In the genomic region with DNA sequence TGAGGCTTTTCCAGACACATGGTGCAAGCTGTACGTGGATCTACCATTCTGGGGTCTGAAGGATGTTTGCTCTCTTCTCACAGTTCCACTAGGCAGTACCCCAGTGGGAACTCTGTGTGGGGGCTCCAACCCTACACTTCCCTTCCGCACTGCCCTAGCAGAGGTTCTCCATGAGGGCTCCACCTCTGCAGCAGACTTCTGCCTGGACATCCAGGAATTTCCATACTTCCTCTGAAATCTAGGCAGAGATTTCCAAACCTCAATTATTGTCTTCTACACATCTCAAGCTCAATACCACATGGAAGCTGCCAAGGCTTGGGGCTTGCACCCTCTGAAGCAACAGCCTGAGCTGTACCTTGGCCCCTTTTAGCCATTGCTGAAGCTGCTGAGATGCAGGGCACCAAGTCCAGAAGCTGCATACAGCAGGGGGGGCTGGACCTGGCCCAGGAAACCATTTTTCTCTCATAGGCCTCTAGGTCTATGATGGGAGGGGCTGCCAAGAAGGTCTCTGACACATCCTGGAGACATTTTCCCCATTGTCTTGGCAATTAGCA, we compare ENCODE assay signal across 1 cellular context.
TF ChIP-seq lines count a peak whose summit lies in the region.

No MANE protein-coding gene starts in this region.

TF ChIP-seq in HEK293, 187 proteins besides CTCF, POLR2A, EP300 and RAD21 (continued from another document):
- TF ChIP-seq, protein P1, sequence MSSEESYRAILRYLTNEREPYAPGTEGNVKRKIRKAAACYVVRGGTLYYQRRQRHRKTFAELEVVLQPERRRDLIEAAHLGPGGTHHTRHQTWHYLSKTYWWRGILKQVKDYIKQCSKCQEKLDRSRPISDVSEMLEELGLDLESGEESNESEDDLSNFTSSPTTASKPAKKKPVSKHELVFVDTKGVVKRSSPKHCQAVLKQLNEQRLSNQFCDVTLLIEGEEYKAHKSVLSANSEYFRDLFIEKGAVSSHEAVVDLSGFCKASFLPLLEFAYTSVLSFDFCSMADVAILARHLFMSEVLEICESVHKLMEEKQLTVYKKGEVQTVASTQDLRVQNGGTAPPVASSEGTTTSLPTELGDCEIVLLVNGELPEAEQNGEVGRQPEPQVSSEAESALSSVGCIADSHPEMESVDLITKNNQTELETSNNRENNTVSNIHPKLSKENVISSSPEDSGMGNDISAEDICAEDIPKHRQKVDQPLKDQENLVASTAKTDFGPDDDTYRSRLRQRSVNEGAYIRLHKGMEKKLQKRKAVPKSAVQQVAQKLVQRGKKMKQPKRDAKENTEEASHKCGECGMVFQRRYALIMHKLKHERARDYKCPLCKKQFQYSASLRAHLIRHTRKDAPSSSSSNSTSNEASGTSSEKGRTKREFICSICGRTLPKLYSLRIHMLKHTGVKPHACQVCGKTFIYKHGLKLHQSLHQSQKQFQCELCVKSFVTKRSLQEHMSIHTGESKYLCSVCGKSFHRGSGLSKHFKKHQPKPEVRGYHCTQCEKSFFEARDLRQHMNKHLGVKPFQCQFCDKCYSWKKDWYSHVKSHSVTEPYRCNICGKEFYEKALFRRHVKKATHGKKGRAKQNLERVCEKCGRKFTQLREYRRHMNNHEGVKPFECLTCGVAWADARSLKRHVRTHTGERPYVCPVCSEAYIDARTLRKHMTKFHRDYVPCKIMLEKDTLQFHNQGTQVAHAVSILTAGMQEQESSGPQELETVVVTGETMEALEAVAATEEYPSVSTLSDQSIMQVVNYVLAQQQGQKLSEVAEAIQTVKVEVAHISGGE (tag by site-specific recombination; conservative IDR thresholded peaks at IDR 0.05; ENCODE audit: low read depth) = no peak
- TF ChIP-seq ZBTB48 (tag by site-specific recombination; IDR thresholded peaks at IDR 0.05) (no peak), ZNF510 (tag by site-specific recombination; IDR thresholded peaks at IDR 0.05; ENCODE audit: insufficient replicate concordance) (peak; percentile 51), ZNF121 (tag by site-specific recombination; IDR thresholded peaks at IDR 0.05) (no peak), SETDB1 (IDR thresholded peaks at IDR 0.05; ENCODE audit: insufficient read length, low read length) (peak; percentile 99), ZNF239 (tag by site-specific recombination; IDR thresholded peaks at IDR 0.05) (no peak), ZNF626 (tag by site-specific recombination; IDR thresholded peaks at IDR 0.05) (peak; percentile 97), MYNN (tag by site-specific recombination; IDR thresholded peaks at IDR 0.05; ENCODE audit: borderline replicate concordance) (no peak), ZNF391 (tag by site-specific recombination; IDR thresholded peaks at IDR 0.05; ENCODE audit: borderline replicate concordance, low read depth) (no peak), ZNF366 (tag by site-specific recombination; conservative IDR thresholded peaks at IDR 0.05) (no peak), ZNF19 (tag by site-specific recombination; IDR thresholded peaks at IDR 0.05; ENCODE audit: low read depth) (no peak), ZNF549 (tag by site-specific recombination; IDR thresholded peaks at IDR 0.05) (0 out of 2 replicates have a peak, but pooled peaks have one; percentile 19), SCRT2 (tag by site-specific recombination; IDR thresholded peaks at IDR 0.05) (no peak), HOXD13 (CRISPR knock-in tag; IDR thresholded peaks at IDR 0.05; ENCODE audit: borderline replicate concordance) (no peak), ZNF211 (tag by site-specific recombination; IDR thresholded peaks at IDR 0.05; ENCODE audit: low read depth) (peak; percentile 53; the same call in 1 of the 2 replicates), KLF1 (tag by site-specific recombination; IDR thresholded peaks at IDR 0.05) (no peak), ZNF791 (tag by site-specific recombination; IDR thresholded peaks at IDR 0.05) (no peak), ZNF175 (tag by site-specific recombination; IDR thresholded peaks at IDR 0.05) (no peak), ZNF2 (tag by site-specific recombination; IDR thresholded peaks at IDR 0.05) (no peak), ZNF560 (tag by site-specific recombination; IDR thresholded peaks at IDR 0.05; ENCODE audit: borderline replicate concordance) (no peak), ZNF776 (tag by site-specific recombination; IDR thresholded peaks at IDR 0.05; ENCODE audit: borderline replicate concordance) (no peak), ZNF529 (tag by site-specific recombination; IDR thresholded peaks at IDR 0.05; ENCODE audit: insufficient replicate concordance) (peak; percentile 49), ZNF174 (tag by site-specific recombination; IDR thresholded peaks at IDR 0.05) (no peak), ZNF23 (tag by site-specific recombination; IDR thresholded peaks at IDR 0.05; ENCODE audit: borderline replicate concordance) (no peak), ZNF184 (tag by site-specific recombination; IDR thresholded peaks at IDR 0.05) (0 out of 2 replicates have a peak, but pooled peaks have one; percentile 40), ZBTB20 (tag by site-specific recombination; IDR thresholded peaks at IDR 0.05) (no peak), ZBTB1 (tag by site-specific recombination; IDR thresholded peaks at IDR 0.05) (no peak), ZBTB21 (tag by site-specific recombination; IDR thresholded peaks at IDR 0.05) (no peak), ZNF112 (tag by site-specific recombination; IDR thresholded peaks at IDR 0.05) (no peak), ZNF785 (tag by site-specific recombination; IDR thresholded peaks at IDR 0.05) (no peak), ZNF501 (tag by site-specific recombination; IDR thresholded peaks at IDR 0.05) (peak; percentile 54; the same call in 1 of the 2 replicates), ZNF585B (tag by site-specific recombination; IDR thresholded peaks at IDR 0.05) (no peak)
- TF ChIP-seq, protein P2, sequence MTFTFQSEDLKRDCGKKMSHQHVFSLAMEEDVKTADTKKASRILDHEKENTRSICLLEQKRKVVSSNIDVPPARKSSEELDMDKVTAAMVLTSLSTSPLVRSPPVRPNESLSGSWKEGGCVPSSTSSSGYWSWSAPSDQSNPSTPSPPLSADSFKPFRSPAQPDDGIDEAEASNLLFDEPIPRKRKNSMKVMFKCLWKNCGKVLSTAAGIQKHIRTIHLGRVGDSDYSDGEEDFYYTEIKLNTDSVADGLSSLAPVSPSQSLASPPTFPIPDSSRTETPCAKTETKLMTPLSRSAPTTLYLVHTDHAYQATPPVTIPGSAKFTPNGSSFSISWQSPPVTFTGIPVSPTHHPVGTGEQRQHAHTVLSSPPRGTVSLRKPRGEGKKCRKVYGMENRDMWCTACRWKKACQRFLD (tag by site-specific recombination; IDR thresholded peaks at IDR 0.05) = no peak
- TF ChIP-seq, protein P3, sequence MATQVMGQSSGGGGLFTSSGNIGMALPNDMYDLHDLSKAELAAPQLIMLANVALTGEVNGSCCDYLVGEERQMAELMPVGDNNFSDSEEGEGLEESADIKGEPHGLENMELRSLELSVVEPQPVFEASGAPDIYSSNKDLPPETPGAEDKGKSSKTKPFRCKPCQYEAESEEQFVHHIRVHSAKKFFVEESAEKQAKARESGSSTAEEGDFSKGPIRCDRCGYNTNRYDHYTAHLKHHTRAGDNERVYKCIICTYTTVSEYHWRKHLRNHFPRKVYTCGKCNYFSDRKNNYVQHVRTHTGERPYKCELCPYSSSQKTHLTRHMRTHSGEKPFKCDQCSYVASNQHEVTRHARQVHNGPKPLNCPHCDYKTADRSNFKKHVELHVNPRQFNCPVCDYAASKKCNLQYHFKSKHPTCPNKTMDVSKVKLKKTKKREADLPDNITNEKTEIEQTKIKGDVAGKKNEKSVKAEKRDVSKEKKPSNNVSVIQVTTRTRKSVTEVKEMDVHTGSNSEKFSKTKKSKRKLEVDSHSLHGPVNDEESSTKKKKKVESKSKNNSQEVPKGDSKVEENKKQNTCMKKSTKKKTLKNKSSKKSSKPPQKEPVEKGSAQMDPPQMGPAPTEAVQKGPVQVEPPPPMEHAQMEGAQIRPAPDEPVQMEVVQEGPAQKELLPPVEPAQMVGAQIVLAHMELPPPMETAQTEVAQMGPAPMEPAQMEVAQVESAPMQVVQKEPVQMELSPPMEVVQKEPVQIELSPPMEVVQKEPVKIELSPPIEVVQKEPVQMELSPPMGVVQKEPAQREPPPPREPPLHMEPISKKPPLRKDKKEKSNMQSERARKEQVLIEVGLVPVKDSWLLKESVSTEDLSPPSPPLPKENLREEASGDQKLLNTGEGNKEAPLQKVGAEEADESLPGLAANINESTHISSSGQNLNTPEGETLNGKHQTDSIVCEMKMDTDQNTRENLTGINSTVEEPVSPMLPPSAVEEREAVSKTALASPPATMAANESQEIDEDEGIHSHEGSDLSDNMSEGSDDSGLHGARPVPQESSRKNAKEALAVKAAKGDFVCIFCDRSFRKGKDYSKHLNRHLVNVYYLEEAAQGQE (tag by site-specific recombination; IDR thresholded peaks at IDR 0.05) = no peak
- TF ChIP-seq, protein P4, sequence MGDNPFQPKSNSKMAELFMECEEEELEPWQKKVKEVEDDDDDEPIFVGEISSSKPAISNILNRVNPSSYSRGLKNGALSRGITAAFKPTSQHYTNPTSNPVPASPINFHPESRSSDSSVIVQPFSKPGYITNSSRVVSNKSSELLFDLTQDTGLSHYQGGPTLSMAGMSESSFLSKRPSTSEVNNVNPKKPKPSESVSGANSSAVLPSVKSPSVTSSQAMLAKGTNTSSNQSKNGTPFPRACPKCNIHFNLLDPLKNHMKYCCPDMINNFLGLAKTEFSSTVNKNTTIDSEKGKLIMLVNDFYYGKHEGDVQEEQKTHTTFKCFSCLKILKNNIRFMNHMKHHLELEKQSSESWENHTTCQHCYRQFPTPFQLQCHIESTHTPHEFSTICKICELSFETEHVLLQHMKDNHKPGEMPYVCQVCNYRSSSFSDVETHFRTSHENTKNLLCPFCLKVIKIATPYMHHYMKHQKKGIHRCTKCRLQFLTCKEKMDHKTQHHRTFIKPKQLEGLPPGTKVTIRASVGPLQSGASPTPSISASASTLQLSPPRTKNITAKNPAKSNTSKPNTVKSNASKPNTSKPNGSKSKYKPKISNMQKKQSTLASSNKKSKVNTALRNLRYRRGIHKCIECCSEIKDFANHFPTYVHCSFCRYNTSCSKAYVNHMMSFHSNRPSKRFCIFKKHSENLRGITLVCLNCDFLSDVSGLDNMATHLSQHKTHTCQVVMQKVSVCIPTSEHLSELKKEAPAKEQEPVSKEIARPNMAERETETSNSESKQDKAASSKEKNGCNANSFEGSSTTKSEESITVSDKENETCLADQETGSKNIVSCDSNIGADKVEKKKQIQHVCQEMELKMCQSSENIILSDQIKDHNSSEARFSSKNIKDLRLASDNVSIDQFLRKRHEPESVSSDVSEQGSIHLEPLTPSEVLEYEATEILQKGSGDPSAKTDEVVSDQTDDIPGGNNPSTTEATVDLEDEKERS (tag by site-specific recombination; IDR thresholded peaks at IDR 0.05) = peak; percentile 95
- TF ChIP-seq, protein P5, sequence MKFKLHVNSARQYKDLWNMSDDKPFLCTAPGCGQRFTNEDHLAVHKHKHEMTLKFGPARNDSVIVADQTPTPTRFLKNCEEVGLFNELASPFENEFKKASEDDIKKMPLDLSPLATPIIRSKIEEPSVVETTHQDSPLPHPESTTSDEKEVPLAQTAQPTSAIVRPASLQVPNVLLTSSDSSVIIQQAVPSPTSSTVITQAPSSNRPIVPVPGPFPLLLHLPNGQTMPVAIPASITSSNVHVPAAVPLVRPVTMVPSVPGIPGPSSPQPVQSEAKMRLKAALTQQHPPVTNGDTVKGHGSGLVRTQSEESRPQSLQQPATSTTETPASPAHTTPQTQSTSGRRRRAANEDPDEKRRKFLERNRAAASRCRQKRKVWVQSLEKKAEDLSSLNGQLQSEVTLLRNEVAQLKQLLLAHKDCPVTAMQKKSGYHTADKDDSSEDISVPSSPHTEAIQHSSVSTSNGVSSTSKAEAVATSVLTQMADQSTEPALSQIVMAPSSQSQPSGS (tag by site-specific recombination; IDR thresholded peaks at IDR 0.05; ENCODE audit: low read depth) = no peak
- TF ChIP-seq, protein P6, sequence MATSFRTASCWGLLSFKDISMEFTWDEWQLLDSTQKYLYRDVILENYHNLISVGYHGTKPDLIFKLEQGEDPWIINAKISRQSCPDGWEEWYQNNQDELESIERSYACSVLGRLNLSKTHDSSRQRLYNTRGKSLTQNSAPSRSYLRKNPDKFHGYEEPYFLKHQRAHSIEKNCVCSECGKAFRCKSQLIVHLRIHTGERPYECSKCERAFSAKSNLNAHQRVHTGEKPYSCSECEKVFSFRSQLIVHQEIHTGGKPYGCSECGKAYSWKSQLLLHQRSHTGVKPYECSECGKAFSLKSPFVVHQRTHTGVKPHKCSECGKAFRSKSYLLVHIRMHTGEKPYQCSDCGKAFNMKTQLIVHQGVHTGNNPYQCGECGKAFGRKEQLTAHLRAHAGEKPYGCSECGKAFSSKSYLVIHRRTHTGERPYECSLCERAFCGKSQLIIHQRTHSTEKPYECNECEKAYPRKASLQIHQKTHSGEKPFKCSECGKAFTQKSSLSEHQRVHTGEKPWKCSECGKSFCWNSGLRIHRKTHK (tag by site-specific recombination; IDR thresholded peaks at IDR 0.05) = no peak; the same call in 1 of the 2 replicates
- TF ChIP-seq, protein P7, sequence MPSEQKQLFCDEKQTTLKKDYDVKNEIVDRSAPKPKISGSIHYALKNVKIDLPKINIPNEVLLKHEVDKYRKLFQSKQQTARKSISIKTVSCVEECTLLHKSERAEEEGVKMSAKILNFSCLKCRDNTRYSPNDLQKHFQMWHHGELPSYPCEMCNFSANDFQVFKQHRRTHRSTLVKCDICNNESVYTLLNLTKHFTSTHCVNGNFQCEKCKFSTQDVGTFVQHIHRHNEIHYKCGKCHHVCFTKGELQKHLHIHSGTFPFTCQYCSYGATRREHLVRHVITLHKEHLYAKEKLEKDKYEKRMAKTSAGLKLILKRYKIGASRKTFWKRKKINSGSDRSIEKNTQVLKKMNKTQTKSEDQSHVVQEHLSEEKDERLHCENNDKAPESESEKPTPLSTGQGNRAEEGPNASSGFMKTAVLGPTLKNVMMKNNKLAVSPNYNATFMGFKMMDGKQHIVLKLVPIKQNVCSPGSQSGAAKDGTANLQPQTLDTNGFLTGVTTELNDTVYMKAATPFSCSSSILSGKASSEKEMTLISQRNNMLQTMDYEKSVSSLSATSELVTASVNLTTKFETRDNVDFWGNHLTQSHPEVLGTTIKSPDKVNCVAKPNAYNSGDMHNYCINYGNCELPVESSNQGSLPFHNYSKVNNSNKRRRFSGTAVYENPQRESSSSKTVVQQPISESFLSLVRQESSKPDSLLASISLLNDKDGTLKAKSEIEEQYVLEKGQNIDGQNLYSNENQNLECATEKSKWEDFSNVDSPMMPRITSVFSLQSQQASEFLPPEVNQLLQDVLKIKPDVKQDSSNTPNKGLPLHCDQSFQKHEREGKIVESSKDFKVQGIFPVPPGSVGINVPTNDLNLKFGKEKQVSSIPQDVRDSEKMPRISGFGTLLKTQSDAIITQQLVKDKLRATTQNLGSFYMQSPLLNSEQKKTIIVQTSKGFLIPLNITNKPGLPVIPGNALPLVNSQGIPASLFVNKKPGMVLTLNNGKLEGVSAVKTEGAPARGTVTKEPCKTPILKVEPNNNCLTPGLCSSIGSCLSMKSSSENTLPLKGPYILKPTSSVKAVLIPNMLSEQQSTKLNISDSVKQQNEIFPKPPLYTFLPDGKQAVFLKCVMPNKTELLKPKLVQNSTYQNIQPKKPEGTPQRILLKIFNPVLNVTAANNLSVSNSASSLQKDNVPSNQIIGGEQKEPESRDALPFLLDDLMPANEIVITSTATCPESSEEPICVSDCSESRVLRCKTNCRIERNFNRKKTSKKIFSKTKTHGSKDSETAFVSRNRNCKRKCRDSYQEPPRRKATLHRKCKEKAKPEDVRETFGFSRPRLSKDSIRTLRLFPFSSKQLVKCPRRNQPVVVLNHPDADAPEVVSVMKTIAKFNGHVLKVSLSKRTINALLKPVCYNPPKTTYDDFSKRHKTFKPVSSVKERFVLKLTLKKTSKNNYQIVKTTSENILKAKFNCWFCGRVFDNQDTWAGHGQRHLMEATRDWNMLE (tag by site-specific recombination; conservative IDR thresholded peaks at IDR 0.05; ENCODE audit: low read depth) = 0 out of 2 replicates have a peak, but pooled peaks have one; percentile 33
